ENCODE assay signal across 31 cellular contexts in genomic region chr6:119301429-119301828, GRCh38. TPM values are rescaled to one million over a fixed set of nuclear protein-coding genes. Genes with fewer than 3 reads are reported as not detected.
DNase-seq lines count a peak whose midpoint lies in the region; ATAC-seq, FAIRE-seq and TF ChIP-seq lines count a peak whose summit lies in the region.
"Had no signal": no experiment of that assay in that cellular context is flagged by ENCODE, and none has a peak within 500 bp of the region (broad histone marks: within the 10 kb centered on the region; RNA-seq: fewer than 3 reads in every experiment).

No MANE protein-coding gene starts in this region.

- no peak for TF ChIP-seq POLR2A in HepG2 (IDR thresholded peaks at IDR 0.05; ENCODE audit: insufficient read depth in 1 of 2, low read depth in 2 of 2, low read length in 2 of 2)
- TF ChIP-seq POLR2A in right lobe of liver (IDR thresholded peaks at IDR 0.05) = no peak

- H3K9ac ChIP-seq in HepG2 (ENCODE audit: insufficient read depth, low read depth, low read length) = no peak overlapping the region
- H3K9ac ChIP-seq: BLaER1; BLaER1 treated with 17β-estradiol and CSF1 and Interleukin-3, amounts not matched to agents 10 nM and 100 nM had no signal

- CTCF ChIA-PET in HepG2 (lab: Yijun Ruan, JAX; ENCODE audit: low intra/inter-chr PET ratio, low total read pairs) = no interaction called here

- peaks cover 59% of the 10 kb centered on the region for H4K20me1 ChIP-seq in HepG2 (ENCODE audit: insufficient read depth, low read length)
- H4K20me1 ChIP-seq: BLaER1; BLaER1 treated with 17β-estradiol and CSF1 and Interleukin-3, amounts not matched to agents 10 nM and 100 nM had no signal

- FAIRE-seq in HepG2 (lab: Jason Lieb, UNC) (no peak), islet of Langerhans (lab: Jason Lieb, UNC) (peak; percentile 5)
- FAIRE-seq: A204.1, A549, D721Med had no signal

- H3K4me1 ChIP-seq in HepG2 (ENCODE audit: insufficient read depth, low read length) = peaks cover 23% of the 10 kb centered on the region
- H3K4me1 ChIP-seq in right lobe of liver = peaks cover 0 to 11% (median 6%) of the 10 kb centered on the region in 4 donors
- H3K4me1 ChIP-seq: A549; BLaER1; BLaER1 treated with 17β-estradiol and CSF1 and Interleukin-3, amounts not matched to agents 10 nM and 100 nM; Caco-2 had no signal

- TF ChIP-seq RAD21 in HepG2 (CRISPR knock-in tag; IDR thresholded peaks at IDR 0.05) = no peak

- in situ Hi-C loops in HepG2 (cut with HindIII; ENCODE audit: extremely low pct_ligation_motif_present, low pct_unique_long_range_greater_than_20kb) = no loop called here

- H3K36me3 ChIP-seq in HepG2 (replicated peaks in 1 of 2; ENCODE audit: control insufficient read depth in 1 of 2, insufficient read depth in 2 of 2, low read length in 2 of 2) (peaks cover 37 to 83% of the 10 kb centered on the region in 2 experiments), right lobe of liver (peaks cover 0 to 14% (median 5%) of the 10 kb centered on the region in 4 donors)
- H3K36me3 ChIP-seq: BLaER1 had no signal

- H3K9me3 ChIP-seq in HepG2 (ENCODE audit: low read length) (no peaks in the 10 kb centered on the region), right lobe of liver (no peaks in the 10 kb centered on the region)
- H3K9me3 ChIP-seq: A549; BE2C; BLaER1; BLaER1 treated with 17β-estradiol and CSF1 and Interleukin-3, amounts not matched to agents 10 nM and 100 nM; Caco-2 had no signal

- H3K79me2 ChIP-seq in HepG2 (ENCODE audit: insufficient read depth, low read length) = peaks cover 85% of the 10 kb centered on the region

- H3K27ac ChIP-seq in HepG2 (ENCODE audit: extremely low read length, insufficient read depth, low read length) (no peak overlapping the region), right lobe of liver (no peak overlapping the region)
- H3K27ac ChIP-seq: 22Rv1; A549; BLaER1; BLaER1 treated with 17β-estradiol and CSF1 and Interleukin-3, amounts not matched to agents 10 nM and 100 nM; C4-2B had no signal

- BruUV-seq in HepG2 (replicated peaks; lab: Mats Ljungman, UMichigan) = no TSS peak

- no peak for TF ChIP-seq EP300 in HepG2 (IDR thresholded peaks at IDR 0.05; ENCODE audit: low read depth in 2 of 2, low read length in 2 of 2)
- no peak for TF ChIP-seq EP300 in HepG2 (CRISPR knock-in tag; IDR thresholded peaks at IDR 0.05; ENCODE audit: borderline replicate concordance)

- no peak overlapping the region for H3K4me2 ChIP-seq in HepG2 (ENCODE audit: low read depth, low read length)
- H3K4me2 ChIP-seq: A549; BLaER1; BLaER1 treated with 17β-estradiol and CSF1 and Interleukin-3, amounts not matched to agents 10 nM and 100 nM had no signal

- no peak overlapping the region for H3K4me3 ChIP-seq in HepG2 (replicated peaks in 1 of 3; ENCODE audit: insufficient read depth in 1 of 3, low read depth in 2 of 3, low read length in 3 of 3)
- no peak overlapping the region for H3K4me3 ChIP-seq in right lobe of liver
- H3K4me3 ChIP-seq: A549; BLaER1; BLaER1 treated with 17β-estradiol and CSF1 and Interleukin-3, amounts not matched to agents 10 nM and 100 nM had no signal

- no peak overlapping the region for H2AFZ ChIP-seq in HepG2 (ENCODE audit: low read length)

- DNase-seq in HepG2 (ENCODE audit: low spot score) (no peak), right lobe of liver (no peak), SKM-1 treated with dmso at 0.1 percent for 144 hours (lab: John Stamatoyannopoulos, UW; ENCODE audit: unreplicated experiment) (no peak)
- DNase-seq: 8988T; ACHN; AML-193; BE2C; C1 segment of cervical spinal cord; Caco-2; Calu3; CD4-positive, alpha-beta memory T cell; CD4-positive, alpha-beta T cell; CD4-positive, CD25-positive, alpha-beta regulatory T cell; CD8-positive, alpha-beta memory T cell; CD8-positive, alpha-beta T cell; COR-L47; DMS 273 treated with DMSO at 0.1 percent for 48 hours; DMS153; DMS53; DMS79; DMS79 treated with DMSO at 0.1 percent for 48 hours; DND-41; EL had no signal

- POLR2A ChIA-PET in HepG2 (lab: Yijun Ruan, JAX) = no interaction called here

- no peaks in the 10 kb centered on the region for H3K27me3 ChIP-seq in HepG2 (ENCODE audit: control insufficient read depth in 1 of 2, insufficient read depth in 2 of 2, low read length in 2 of 2)
- H3K27me3 ChIP-seq in right lobe of liver = no peaks in the 10 kb centered on the region
- H3K27me3 ChIP-seq: BE2C; BLaER1; BLaER1 treated with 17β-estradiol and CSF1 and Interleukin-3, amounts not matched to agents 10 nM and 100 nM had no signal

- intact Hi-C loops in HepG2 (cut with micrococcal nuclease; ENCODE audit: unreplicated experiment) = no loop called here
- intact Hi-C loops in right lobe of liver (cut with DNase I) = no loop called here

- no peak for TF ChIP-seq CTCF in HepG2 (CRISPR knock-in tag; IDR thresholded peaks at IDR 0.05)
- TF ChIP-seq CTCF in right lobe of liver (IDR thresholded peaks at IDR 0.05) = no peak

- 98% methylated on average over 1 of the region's 1 CpG for WGBS in HepG2 (ENCODE audit: low lambda C conversion rate)
- 100% methylated on average over 1 of the region's 1 CpG for WGBS in right lobe of liver (ENCODE audit: insufficient coverage, low coverage, low lambda C conversion rate, missing lambda C conversion rate)

- no peak for ATAC-seq in HepG2
- no peak for ATAC-seq in right lobe of liver
- ATAC-seq: A549; CD8-positive, alpha-beta T cell had no signal

TF ChIP-seq in HepG2, 621 proteins besides CTCF, POLR2A, EP300 and RAD21:
- peak; percentile 92 for TF ChIP-seq RBM22 (optimal IDR thresholded peaks at IDR 0.05; ENCODE audit: low read length)
- no peak for TF ChIP-seq AHDC1 (CRISPR knock-in tag; IDR thresholded peaks at IDR 0.05; ENCODE audit: borderline replicate concordance)
TF ChIP-seq in HepG2: peak in this region for 1.

RNA-seq across cellular contexts. Expression of gene MAN1A1, which starts 48.1 kb away (rescaled TPM):
- total RNA-seq in HepG2 (2016; rRNA removed; fragmentation: Illumina TruSeq; extraction: Trizol) = 98.7 and 156 TPM in 2 replicates
- 8.0 and 9.3 TPM in 2 replicates for total RNA-seq in HepG2 (2016; cell fraction: cytosol; rRNA removed; fragmentation: Illumina TruSeq; extraction: Trizol; ENCODE audit: low read depth)
- total RNA-seq in HepG2 (2016; cell fraction: insoluble cytoplasmic fraction; rRNA removed; fragmentation: Illumina TruSeq; extraction: Trizol) = 92.1 and 154 TPM in 2 replicates
- total RNA-seq in HepG2 (2016; cell fraction: membrane; rRNA removed; fragmentation: Illumina TruSeq; extraction: Trizol) = 35.4 and 40.1 TPM in 2 replicates
- 183 and 203 TPM in 2 replicates for total RNA-seq in HepG2 (2016; cell fraction: nucleus; rRNA removed; fragmentation: Illumina TruSeq; extraction: Trizol)
- 192 and 236 TPM in 2 replicates for polyA plus RNA-seq in HepG2 (2011; rRNA removed)
- 99.8 and 148 TPM in 2 replicates for polyA plus RNA-seq in HepG2 (2011; cell fraction: cytosol; rRNA removed)
- polyA plus RNA-seq in HepG2 (2011; cell fraction: nucleus; rRNA removed) = 62.7 and 77.6 TPM in 2 replicates
- 214 and 224 TPM in 2 replicates for polyA plus RNA-seq in HepG2 (2012)
- polyA plus RNA-seq in HepG2 (2016; cell fraction: cytosol; fragmentation: Illumina TruSeq; extraction: Trizol; ENCODE audit: low read depth) = 6.6 and 6.7 TPM in 2 replicates
- 106 and 111 TPM in 2 replicates for polyA plus RNA-seq in HepG2 (2016; cell fraction: insoluble cytoplasmic fraction; fragmentation: Illumina TruSeq; extraction: Trizol; ENCODE audit: low read depth)
- polyA plus RNA-seq in HepG2 (2016; cell fraction: membrane; fragmentation: Illumina TruSeq; extraction: Trizol; ENCODE audit: low read depth) = 19.3 and 22.4 TPM in 2 replicates
- 218 and 229 TPM in 2 replicates for polyA plus RNA-seq in HepG2 (2016; cell fraction: nucleus; fragmentation: Illumina TruSeq; extraction: Trizol; ENCODE audit: insufficient read depth, low read depth)
- polyA minus RNA-seq in HepG2 (2011; rRNA and poly(A)+ RNA removed; ENCODE audit: low replicate concordance) = 0.70 and 113 TPM in 2 replicates
- polyA minus RNA-seq in HepG2 (2011; cell fraction: cytosol; rRNA and poly(A)+ RNA removed) = 203 TPM in 2 replicates
- polyA minus RNA-seq in HepG2 (2011; cell fraction: nucleus; rRNA and poly(A)+ RNA removed) = 222 and 223 TPM in 2 replicates
- 100 to 1,000 TPM; 109 to 191 (median 139) TPM for total RNA-seq in right lobe of liver
